1 cellular context compared by ENCODE assay signal in genomic region chr4:37628977-37629609, GRCh38.
TF ChIP-seq lines count a peak whose summit lies in the region.

No MANE protein-coding gene starts in this region.

TF ChIP-seq in WTC11, 78 proteins besides CTCF, POLR2A, EP300 and RAD21 (continued from another document):
- no peak for TF ChIP-seq SP1 (CRISPR knock-in tag; conservative IDR thresholded peaks at IDR 0.05)
- no peak for TF ChIP-seq SOX15 (CRISPR knock-in tag; IDR thresholded peaks at IDR 0.05)
- TF ChIP-seq AR (CRISPR knock-in tag; IDR thresholded peaks at IDR 0.05): no peak
- no peak for TF ChIP-seq ZNF317 (CRISPR knock-in tag; IDR thresholded peaks at IDR 0.05; ENCODE audit: borderline replicate concordance, low read depth)
- TF ChIP-seq CDX4 (CRISPR knock-in tag; IDR thresholded peaks at IDR 0.05; ENCODE audit: borderline replicate concordance): no peak
- no peak for TF ChIP-seq AFF4 (CRISPR knock-in tag; IDR thresholded peaks at IDR 0.05; ENCODE audit: borderline replicate concordance)
- TF ChIP-seq GABPB1 (CRISPR knock-in tag; IDR thresholded peaks at IDR 0.05): no peak
- TF ChIP-seq NR2C2 (CRISPR knock-in tag; IDR thresholded peaks at IDR 0.05): no peak
- TF ChIP-seq OVOL2 (CRISPR knock-in tag; IDR thresholded peaks at IDR 0.05; ENCODE audit: borderline replicate concordance): no peak
- TF ChIP-seq E2F5 (CRISPR knock-in tag; IDR thresholded peaks at IDR 0.05): no peak
- TF ChIP-seq ZNF232 (CRISPR knock-in tag; IDR thresholded peaks at IDR 0.05): no peak
- TF ChIP-seq KAT7 (CRISPR knock-in tag; IDR thresholded peaks at IDR 0.05; ENCODE audit: borderline replicate concordance): no peak
- no peak for TF ChIP-seq IRF2 (CRISPR knock-in tag; IDR thresholded peaks at IDR 0.05; ENCODE audit: borderline replicate concordance, low read depth)
- no peak for TF ChIP-seq TEAD1 (CRISPR knock-in tag; IDR thresholded peaks at IDR 0.05)
